In genomic region chr13:104014803-104015645, GRCh38 we compare ENCODE assay signal across 21 cellular contexts.
DNase-seq lines count a peak whose midpoint lies in the region; ATAC-seq and TF ChIP-seq lines count a peak whose summit lies in the region.
"Had no signal": no experiment of that assay in that cellular context is flagged by ENCODE, and none has a peak within 500 bp of the region (broad histone marks: within the 10 kb centered on the region; RNA-seq: fewer than 3 reads in every experiment).

No MANE protein-coding gene starts in this region.

- no peaks in the 10 kb centered on the region for H3K36me3 ChIP-seq in psoas muscle (ENCODE audit: insufficient read depth in 1 of 2, low read depth in 1 of 2)
- H3K36me3 ChIP-seq: heart right ventricle, SJCRH30, vagina had no signal

- WGBS in psoas muscle, 3 donors: 52 to 77% (median 59%) methylated on average over 12 of the region's 12 CpGs

- no peaks in the 10 kb centered on the region for H3K4me1 ChIP-seq in psoas muscle
- H3K4me1 ChIP-seq: vagina had no signal

- no peaks in the 10 kb centered on the region for H3K9me3 ChIP-seq in psoas muscle
- H3K9me3 ChIP-seq: SJCRH30, vagina had no signal

- no peak for TF ChIP-seq CTCF in psoas muscle (IDR thresholded peaks at IDR 0.05)

- DNase-seq in H4 (ENCODE audit: low spot score) (peak; percentile 61), SK-MEL-5 (ENCODE audit: low read depth, low spot score) (peak; percentile 41), fibroblast of peridontal ligament (ENCODE audit: extremely low read depth) (peak; percentile 73), psoas muscle (no peak), NK-92 (lab: John Stamatoyannopoulos, UW; ENCODE audit: unreplicated experiment) (no peak), NCI-H187 (lab: John Stamatoyannopoulos, UW) (no peak), SIG-M5 treated with dmso at 0.1 percent for 504 hours (lab: John Stamatoyannopoulos, UW; ENCODE audit: unreplicated experiment) (no peak), occipital lobe (lab: John Stamatoyannopoulos, UW) (no peak)
- DNase-seq: activated CD4-positive, alpha-beta T cell treated with anti-CD3 and anti-CD28 coated beads, Interleukin-2, amount 10 ng/mL, durations not matched to agents 7 days and 5 days; activated T-cell treated with anti-CD3 and anti-CD28 coated beads, Interleukin-2, amount 50 U/mL, for 1 hour; central memory CD4-positive, alpha-beta T cell; COR-L47; GDM1; heart right ventricle; kidney; NCI-H1417; NCI-H345; stimulated activated naive CD8-positive, alpha-beta T cell treated with anti-CD3 and anti-CD28 coated beads, Interleukin-15, Interleukin-2, amounts not matched to agents 100 U/mL and 50 U/mL, for 24 hours had no signal

- peak; percentile 78 to 91 (median 82) for ATAC-seq in psoas muscle
- ATAC-seq: K562; stimulated activated naive CD8-positive, alpha-beta T cell treated with anti-CD3 and anti-CD28 coated beads, Interleukin-15, Interleukin-2, amounts not matched to agents 100 U/mL and 50 U/mL, for 24 hours had no signal

- H3K4me3 ChIP-seq in psoas muscle: no peak overlapping the region
- H3K4me3 ChIP-seq: heart right ventricle, K562, SJCRH30, vagina had no signal

- no peak overlapping the region for H3K27ac ChIP-seq in psoas muscle
- H3K27ac ChIP-seq: heart right ventricle, SJCRH30, vagina had no signal

- H3K27me3 ChIP-seq in psoas muscle (ENCODE audit: insufficient read depth in 3 of 3, low read length in 2 of 3): no peaks in the 10 kb centered on the region
- H3K27me3 ChIP-seq: heart right ventricle, SJCRH30, vagina had no signal

- in situ Hi-C loops in SK-MEL-5 (cut with HindIII; ENCODE audit: low pct_unique_long_range_greater_than_20kb, low sequenced_read_pairs): no loop called here

- intact Hi-C loops in psoas muscle (cut with DNase I): no loop called here

Comparison
In these comparisons a context has a peak if more than half of its experiments do, and no peak if none do; other contexts are left out.
1. DNase-seq: peak in H4 (single experiment), SK-MEL-5 (single experiment) and fibroblast of peridontal ligament (single experiment); none in psoas muscle (0 of 2), NK-92 (single experiment), NCI-H187 (0 of 2), SIG-M5 treated with dmso at 0.1 percent for 504 hours (single experiment) and occipital lobe (single experiment).